9 cellular contexts compared by ENCODE assay signal in the genomic region with DNA sequence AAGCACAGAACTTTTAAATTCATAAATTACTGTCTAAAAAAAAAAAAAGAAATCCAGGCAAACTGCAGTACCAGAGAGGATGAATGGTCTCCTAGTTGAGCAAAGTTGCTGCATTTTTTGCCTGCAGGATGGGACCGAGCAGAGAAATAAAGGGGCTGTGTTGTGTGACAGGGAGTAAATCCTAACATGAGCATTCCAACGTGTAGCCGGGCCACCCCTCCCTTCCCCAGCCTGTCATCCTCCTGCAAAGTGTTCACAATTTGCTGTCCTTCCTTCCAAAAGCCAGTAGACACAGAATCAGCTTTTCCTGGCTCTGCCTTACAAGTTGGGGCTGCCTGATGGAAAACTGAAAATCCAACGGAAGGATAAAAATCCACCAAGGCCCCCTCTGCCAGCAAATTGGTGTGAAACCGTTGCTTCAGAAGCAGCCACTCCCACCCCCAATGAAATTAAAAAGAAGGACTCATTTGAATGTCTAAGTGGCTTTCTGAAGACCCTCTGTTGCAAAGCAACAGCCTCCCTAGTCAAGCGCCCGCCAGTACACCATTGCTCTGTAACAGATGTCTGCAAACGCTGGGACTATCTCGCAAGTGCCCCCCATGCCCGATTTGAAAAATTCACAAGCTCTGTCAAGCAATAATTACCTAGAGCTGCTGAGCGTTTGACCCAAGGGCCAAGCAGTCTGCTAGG. TPM values are rescaled to one million over a fixed set of nuclear protein-coding genes. Genes with fewer than 3 reads are reported as not detected.
DNase-seq lines count a peak whose midpoint lies in the region; ATAC-seq and TF ChIP-seq lines count a peak whose summit lies in the region.
"Had no signal": no experiment of that assay in that cellular context is flagged by ENCODE, and none has a peak within 500 bp of the region (broad histone marks: within the 10 kb centered on the region; RNA-seq: fewer than 3 reads in every experiment).

No MANE protein-coding gene starts in this region.

- no peaks in the 10 kb centered on the region for H3K9me3 Mint-ChIP-seq in Caco-2 (ENCODE audit: unreplicated experiment)

- H3K36me3 ChIP-seq in Caco-2 (ENCODE audit: control insufficient read depth, insufficient read depth, low read length), result no peaks in the 10 kb centered on the region
- H3K36me3 ChIP-seq in Panc1 (ENCODE audit: control insufficient read depth, insufficient read depth, low read length), result no peaks in the 10 kb centered on the region
- H3K36me3 ChIP-seq in osteoblast (ENCODE audit: insufficient read depth, low read length), result no peaks in the 10 kb centered on the region
- no peaks in the 10 kb centered on the region for H3K36me3 ChIP-seq in A673 (ENCODE audit: insufficient read depth, low read length, poor library complexity, severe bottlenecking)

- no peaks in the 10 kb centered on the region for H3K27me3 Mint-ChIP-seq in Caco-2 (ENCODE audit: insufficient read depth, unreplicated experiment)

- intact Hi-C loops in Caco-2 (cut with micrococcal nuclease; ENCODE audit: unreplicated experiment), result no loop called here
- intact Hi-C loops in Panc1 (cut with micrococcal nuclease; ENCODE audit: unreplicated experiment), result no loop called here
- intact Hi-C loops in A673 (cut with micrococcal nuclease; ENCODE audit: unreplicated experiment), result no loop called here

- peaks cover 1% of the 10 kb centered on the region; the same call in 1 of the 2 replicates for H3K27me3 ChIP-seq in Caco-2 (replicated peaks; ENCODE audit: control insufficient read depth, insufficient read depth, low read length)
- H3K27me3 ChIP-seq in Panc1 (ENCODE audit: control insufficient read depth, insufficient read depth, low read length), result peaks cover 12% of the 10 kb centered on the region
- peaks cover 29% of the 10 kb centered on the region for H3K27me3 ChIP-seq in osteoblast (ENCODE audit: insufficient read depth, low read length)
- H3K27me3 ChIP-seq in A673 (replicated peaks; ENCODE audit: insufficient read depth, low read depth, low read length, poor library complexity), result peaks cover 35% of the 10 kb centered on the region

- no peaks in the 10 kb centered on the region for H3K4me1 Mint-ChIP-seq in Caco-2 (ENCODE audit: low read depth, unreplicated experiment)

- H3K4me1 ChIP-seq in Caco-2 (peaks cover 5% of the 10 kb centered on the region; the same call in 1 of the 2 replicates), Panc1 (ENCODE audit: control insufficient read depth, insufficient read depth, low read length) (no peaks in the 10 kb centered on the region), osteoblast (ENCODE audit: insufficient read depth, low read length) (peaks cover 4% of the 10 kb centered on the region), A673 (ENCODE audit: insufficient read depth, low read length, poor library complexity, severe bottlenecking) (no peaks in the 10 kb centered on the region)

- H3K4me3 Mint-ChIP-seq in Caco-2 (ENCODE audit: unreplicated experiment), result peak overlapping the region; percentile 76

- in situ Hi-C loops in Panc1 (cut with HindIII; ENCODE audit: low pct_unique_long_range_greater_than_20kb, low sequenced_read_pairs), result no loop called here

- no peak for DNase-seq in Caco-2
- no peak for DNase-seq in Panc1 (ENCODE audit: low read depth, low spot score)
- DNase-seq in foreskin fibroblast, result no peak
- DNase-seq in osteoblast (ENCODE audit: insufficient read length, low spot score, missing footprints), result no peak
- DNase-seq in NK-92 treated with Interleukin-12 subunit alpha and Interleukin-12 subunit beta, amount 100 ng/mL, for 24 hours (lab: John Stamatoyannopoulos, UW), result no peak
- DNase-seq in A673 (ENCODE audit: low spot score), result no peak
- DNase-seq: NCI-H1092 treated with DMSO at 0.1 percent for 48 hours had no signal

- H3K27ac ChIP-seq in Panc1 (ENCODE audit: low read length), result no peak overlapping the region
- H3K27ac ChIP-seq in osteoblast (ENCODE audit: low read depth, low read length), result no peak overlapping the region
- H3K27ac ChIP-seq in A673 (ENCODE audit: low read depth, low read length, poor library complexity, severe bottlenecking), result no peak overlapping the region

- no peak overlapping the region for H3K27ac Mint-ChIP-seq in Caco-2 (ENCODE audit: unreplicated experiment)

- H3K36me3 Mint-ChIP-seq in Caco-2 (ENCODE audit: insufficient read depth, unreplicated experiment), result no peaks in the 10 kb centered on the region

- TF ChIP-seq CTCF in Caco-2 (IDR thresholded peaks at IDR 0.05; ENCODE audit: insufficient read depth in 1 of 2, low read depth in 1 of 2, low read length in 1 of 2, severe bottlenecking in 1 of 2, unreplicated experiment in 1 of 2), result no peak
- no peak for TF ChIP-seq CTCF in Panc1 (IDR thresholded peaks at IDR 0.05)
- no peak for TF ChIP-seq CTCF in foreskin fibroblast (IDR thresholded peaks at IDR 0.05; ENCODE audit: low read depth, low read length)
- no peak for TF ChIP-seq CTCF in osteoblast (IDR thresholded peaks at IDR 0.05; ENCODE audit: extremely low read depth, low read depth, low read length)
- no peak for TF ChIP-seq CTCF in A673 (conservative IDR thresholded peaks at IDR 0.05; ENCODE audit: low read depth, low read length)

- peak overlapping the region; percentile 46 for H2AFZ ChIP-seq in osteoblast (ENCODE audit: low read length)

- H3K9me3 ChIP-seq in Caco-2 (no peaks in the 10 kb centered on the region), Panc1 (ENCODE audit: control insufficient read depth, insufficient read depth, low read depth, low read length) (no peaks in the 10 kb centered on the region), osteoblast (ENCODE audit: low read depth, low read length) (no peaks in the 10 kb centered on the region), A673 (ENCODE audit: low read depth, low read length, poor library complexity, severe bottlenecking) (no peaks in the 10 kb centered on the region)

- H3K4me3 ChIP-seq in Caco-2 (ENCODE audit: low read depth, low read length), result peak overlapping the region; percentile 46
- peak overlapping the region; percentile 36 to 38 for H3K4me3 ChIP-seq in Panc1 (ENCODE audit: low read depth in 2 of 2, low read length in 2 of 2)
- H3K4me3 ChIP-seq in foreskin fibroblast (ENCODE audit: low read depth in 1 of 2, low read length in 2 of 2), result peak overlapping the region; percentile 31 to 52
- H3K4me3 ChIP-seq in osteoblast (ENCODE audit: insufficient read depth, low read length), result peak overlapping the region; percentile 71
- H3K4me3 ChIP-seq in A673 (ENCODE audit: low read depth, low read length, poor library complexity, severe bottlenecking), result no peak overlapping the region

- POLR2A ChIA-PET in Caco-2 (lab: Charles Lee) (no interaction called here), Panc1 (lab: Charles Lee) (interaction anchor here (0.7 kb wide), 1 partner anchor 263 kb away, joined by 4 read pairs; no protein-coding TSS in a partner anchor), A673 (lab: Charles Lee; ENCODE audit: low non-redundant PET) (no interaction called here)

- no peaks in the 10 kb centered on the region for H3K79me2 ChIP-seq in osteoblast (ENCODE audit: insufficient read depth, low read length)

- CTCF ChIA-PET in Caco-2 (lab: Charles Lee) (interaction anchor here (0.6 to 1.9 kb wide), 5 partner anchors 25 to 264 kb away, joined by 4 to 7 read pairs (median 5); no protein-coding TSS in a partner anchor), Panc1 (lab: Charles Lee) (interaction anchor here (0.6 kb wide), 1 partner anchor 200 kb away, joined by 4 read pairs; no protein-coding TSS in a partner anchor), A673 (lab: Charles Lee) (no interaction called here)

- ATAC-seq in Panc1 (no peak), GM19452 (IDR thresholded peaks at IDR 0.05; ENCODE audit: unreplicated experiment) (no peak), GM18858 (IDR thresholded peaks at IDR 0.05; ENCODE audit: unreplicated experiment) (no peak)

- no TSS peak for BruUV-seq in Caco-2 (replicated peaks; lab: Mats Ljungman, UMichigan)
- no TSS peak for BruUV-seq in Panc1 (replicated peaks; lab: Mats Ljungman, UMichigan)
- no TSS peak for BruUV-seq in A673 (replicated peaks; lab: Mats Ljungman, UMichigan)

- no peaks in the 10 kb centered on the region for H4K20me1 ChIP-seq in osteoblast (ENCODE audit: insufficient read depth, low read length)

- H3K4me2 ChIP-seq in osteoblast (ENCODE audit: insufficient read depth, low read length), result peak overlapping the region; percentile 84

RNA-seq across cellular contexts. Expression of a gene that starts 0.7 kb away (rescaled TPM):
- total RNA-seq in Caco-2 (2022), result 43.2 and 47.5 TPM in 2 replicates
- 0.90 TPM for total RNA-seq in Panc1 (2021; ENCODE audit: unreplicated experiment)
- polyA plus RNA-seq in Panc1 (2012; ENCODE audit: insufficient read length), result 1.1 TPM
- total RNA-seq in osteoblast, result 0.72 and 0.88 TPM in 2 replicates
- total RNA-seq in A673 (2021), result 0.21 and 0.33 TPM in 2 replicates

Comparison
In these comparisons a context has a peak if more than half of its experiments do, and no peak if none do; other contexts are left out.
1. RNA of a gene that starts 0.7 kb away (total RNA-seq): 43.2 to 47.5 TPM in Caco-2; 0.90 TPM in Panc1 (single experiment), 0.72 to 0.88 TPM in osteoblast and 0.21 to 0.33 TPM in A673; every median in the first group is over 10 times any median in the second.